Comparison of ENCODE assay signal across 20 cellular contexts in the genomic region with DNA sequence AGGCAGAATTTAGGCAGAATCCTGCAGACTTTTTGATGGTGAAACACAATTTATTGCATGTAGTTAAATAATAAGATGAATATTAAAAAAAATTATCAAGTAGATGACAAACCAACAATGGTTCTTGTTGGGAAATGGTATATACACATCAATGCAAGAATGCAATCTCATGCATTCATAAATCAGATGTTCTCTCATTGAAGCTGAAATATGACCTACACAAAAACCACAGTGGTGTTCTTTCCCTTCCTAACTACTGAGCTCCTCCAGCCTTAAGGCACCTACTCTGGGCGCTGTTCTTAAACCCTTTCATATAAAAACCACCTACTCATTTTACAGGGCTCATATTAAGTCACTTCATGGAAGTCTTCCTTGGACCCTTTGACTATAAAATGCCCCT.
"Had no signal": no experiment of that assay in that cellular context is flagged by ENCODE, and none has a peak within 500 bp of the region (broad histone marks: within the 10 kb centered on the region; RNA-seq: fewer than 3 reads in every experiment).

No MANE protein-coding gene starts in this region.

- H3K27me3 Mint-ChIP-seq: progenitor cell of endocrine pancreas; stimulated activated naive CD8-positive, alpha-beta T cell treated with anti-CD3 and anti-CD28 coated beads, Interleukin-15, Interleukin-2, amounts not matched to agents 100 ng/mL and 50 ng/mL, for 24 hours had no signal

- H2AFZ ChIP-seq: hepatocyte had no signal

- H3K4me1 ChIP-seq: colonic mucosa had no signal

- H3K27me3 ChIP-seq: colonic mucosa, hepatocyte, right atrium auricular region, suprapubic skin had no signal

- H3K9me3 ChIP-seq: colonic mucosa, suprapubic skin had no signal

- H3K4me3 Mint-ChIP-seq: nephron; stimulated activated naive CD8-positive, alpha-beta T cell treated with anti-CD3 and anti-CD28 coated beads, Interleukin-15, Interleukin-2, amounts not matched to agents 100 ng/mL and 50 ng/mL, for 24 hours had no signal

- H3K27ac ChIP-seq: colonic mucosa, hepatocyte, right atrium auricular region, suprapubic skin had no signal

- DNase-seq: activated CD4-positive, alpha-beta T cell treated with anti-CD3 and anti-CD28 coated beads, Interleukin-2, amount 50 U/mL, for 1 hour; activated CD4-positive, CD25-positive, alpha-beta regulatory T cell; activated effector memory CD4-positive, alpha-beta T cell treated with Interleukin-2 at 50 U/mL for 16 hours; activated T-cell treated with anti-CD3 and anti-CD28 coated beads, Interleukin-2, amount 50 U/mL, for 1 hour; amniotic stem cell; colonic mucosa; kidney; left ventricle myocardium superior; mesendoderm; nucleus accumbens; stimulated activated CD4-positive, alpha-beta T cell treated with anti-CD3 and anti-CD28 coated beads, Interleukin-4, amount 100 ng/mL, for 4 hours had no signal

- H3K4me2 ChIP-seq: hepatocyte had no signal

- ATAC-seq: activated naive CD4-positive, alpha-beta T cell treated with anti-CD3 and anti-CD28 coated beads, Interleukin-2, amount 50 U/mL, for 72 hours; esophagus mucosa; left ventricle myocardium superior had no signal

- H3K27ac Mint-ChIP-seq: progenitor cell of endocrine pancreas had no signal

- H3K4me3 ChIP-seq: colonic mucosa, hepatocyte, right atrium auricular region, skin epidermis, suprapubic skin had no signal

- H3K36me3 ChIP-seq: colonic mucosa, suprapubic skin had no signal
